ENCODE assay signal across 8 cellular contexts in the genomic region with DNA sequence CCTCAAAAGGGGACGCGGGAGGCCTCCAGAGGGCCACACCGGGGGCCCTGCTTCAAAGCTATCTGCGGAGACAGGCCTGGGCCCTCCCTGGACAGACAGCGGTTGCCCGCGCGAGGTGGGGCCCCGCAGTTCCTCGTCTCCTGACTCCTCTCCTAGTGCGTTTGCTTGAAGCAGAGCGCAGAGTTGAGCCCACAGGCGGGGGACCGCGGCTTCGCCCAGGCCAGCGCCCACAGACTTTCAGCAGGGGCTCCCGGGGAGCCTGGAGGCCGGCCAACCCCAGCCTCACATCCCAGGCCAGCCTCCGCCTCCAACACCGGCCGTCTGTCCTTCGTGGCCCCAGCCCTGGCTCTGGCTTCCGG. TPM values are rescaled to one million over a fixed set of nuclear protein-coding genes. Genes with fewer than 3 reads are reported as not detected.
DNase-seq lines count a peak whose midpoint lies in the region; ATAC-seq, FAIRE-seq and TF ChIP-seq lines count a peak whose summit lies in the region.

No MANE protein-coding gene starts in this region.

- H3F3A ChIP-seq in neural cell (ENCODE audit: insufficient read depth, low read length, poor library complexity, severe bottlenecking) = no peaks in the 10 kb centered on the region

- no peak for FAIRE-seq in H54 (lab: Jason Lieb, UNC)

- no peaks in the 10 kb centered on the region for H3K9me2 ChIP-seq in neural cell (ENCODE audit: insufficient read depth, low read length)

- peak overlapping the region; percentile 41 for H3K4me3 ChIP-seq in CD8-positive, alpha-beta T cell (ENCODE audit: low read depth, low read length)
- H3K4me3 ChIP-seq in HUES64 (ENCODE audit: low read length) (peak overlapping the region; percentile 43), colonic mucosa (peak overlapping the region; percentile 81), neural cell (ENCODE audit: low read length) (peak overlapping the region; percentile 95)

- DNase-seq in CD8-positive, alpha-beta T cell = no peak
- no peak for DNase-seq in colonic mucosa
- DNase-seq in H54 (ENCODE audit: insufficient read length, low spot score) = no peak
- DNase-seq in NCI-H187 (lab: John Stamatoyannopoulos, UW) = no peak
- no peak for DNase-seq in HUDEP-2 (lab: John Stamatoyannopoulos, UW; ENCODE audit: unreplicated experiment in 76 of 76)
- no peak for DNase-seq in SHP77 (lab: John Stamatoyannopoulos, UW)

- H3K9ac ChIP-seq in HUES64 (ENCODE audit: low read depth, low read length) = peak overlapping the region; percentile 68; the same call in 1 of the 2 replicates
- H3K9ac ChIP-seq in colonic mucosa (ENCODE audit: low read depth in 2 of 2, low read length in 2 of 2) = peak overlapping the region; percentile 44 to 55
- H3K9ac ChIP-seq in neural cell (ENCODE audit: low read length) = peak overlapping the region; percentile 90

- CTCF ChIA-PET in CD8-positive, alpha-beta T cell (lab: Charles Lee) = interaction anchor here (0.7 to 1.5 kb wide), 11 partner anchors 9 to 101 kb away, joined by 3 to 6 read pairs (median 3); no protein-coding TSS in a partner anchor

- H3K9me3 Mint-ChIP-seq in CD8-positive, alpha-beta T cell = peaks cover 4% of the 10 kb centered on the region

- peak; percentile 9 for ATAC-seq in CD8-positive, alpha-beta T cell

- H3K4me1 ChIP-seq in CD8-positive, alpha-beta T cell (ENCODE audit: insufficient read depth, low read length) = peaks cover 14% of the 10 kb centered on the region
- H3K4me1 ChIP-seq in HUES64 (ENCODE audit: insufficient read depth, low read length) (peaks cover 4% of the 10 kb centered on the region; the same call in 1 of the 2 replicates), colonic mucosa (peaks cover 9% of the 10 kb centered on the region)

- H3K79me2 ChIP-seq in neural cell (replicated peaks; ENCODE audit: insufficient read depth, low read length) = peaks cover 33% of the 10 kb centered on the region

- WGBS in HUES64 = 77% methylated on average over 24 of the region's 24 CpGs

- H2AFZ ChIP-seq in neural cell (ENCODE audit: low read depth, low read length) = peak overlapping the region; percentile 65

- H4K20me1 ChIP-seq in neural cell (ENCODE audit: insufficient read depth) = no peaks in the 10 kb centered on the region

- H3K27ac Mint-ChIP-seq in CD8-positive, alpha-beta T cell = no peak overlapping the region

- POLR2A ChIA-PET in CD8-positive, alpha-beta T cell (lab: Charles Lee) = interaction anchor here (2.4 kb wide), 1 partner anchor 50 kb away, joined by 6 read pairs; no protein-coding TSS in a partner anchor

- H3K27me3 Mint-ChIP-seq in CD8-positive, alpha-beta T cell (ENCODE audit: low read depth) = peaks cover 47% of the 10 kb centered on the region

- H3K36me3 ChIP-seq in CD8-positive, alpha-beta T cell (ENCODE audit: insufficient read depth, low read length) = no peaks in the 10 kb centered on the region
- H3K36me3 ChIP-seq in HUES64 (ENCODE audit: insufficient read depth, low read length) (no peaks in the 10 kb centered on the region), colonic mucosa (no peaks in the 10 kb centered on the region), neural cell (ENCODE audit: insufficient read depth, low read length) (no peaks in the 10 kb centered on the region)

- H3K36me3 Mint-ChIP-seq in CD8-positive, alpha-beta T cell = no peaks in the 10 kb centered on the region

- H3K27ac ChIP-seq in CD8-positive, alpha-beta T cell (ENCODE audit: low read depth, low read length) = no peak overlapping the region
- H3K27ac ChIP-seq in HUES64 (ENCODE audit: low read depth, low read length) (0 out of 2 replicates have a peak overlapping the region, but pooled peaks have one; percentile 20), colonic mucosa (no peak overlapping the region), neural cell (ENCODE audit: low read length) (peak overlapping the region; percentile 55)

- H3K27me3 ChIP-seq in CD8-positive, alpha-beta T cell (ENCODE audit: insufficient read depth, low read length) = peaks cover 8% of the 10 kb centered on the region
- H3K27me3 ChIP-seq in HUES64 (ENCODE audit: insufficient read depth, low read length) (peaks cover 22% of the 10 kb centered on the region), colonic mucosa (peaks cover 23% of the 10 kb centered on the region), neural cell (ENCODE audit: insufficient read depth, low read depth, low read length) (no peaks in the 10 kb centered on the region)

- TF ChIP-seq POLR2A in H54 (IDR thresholded peaks at IDR 0.05; ENCODE audit: low read depth, low read length) = no peak

- peak overlapping the region; percentile 51 for H3K4me2 ChIP-seq in neural cell (ENCODE audit: low read length)

- no peaks in the 10 kb centered on the region for H3K9me3 ChIP-seq in CD8-positive, alpha-beta T cell (ENCODE audit: low read length)
- H3K9me3 ChIP-seq in HUES64 (ENCODE audit: insufficient read depth, low read depth, low read length) (no peaks in the 10 kb centered on the region), colonic mucosa (no peaks in the 10 kb centered on the region), neural cell (ENCODE audit: low read length) (no peaks in the 10 kb centered on the region)

- peak; percentile 7 for TF ChIP-seq CTCF in CD8-positive, alpha-beta T cell (IDR thresholded peaks at IDR 0.05)
- TF ChIP-seq CTCF in colonic mucosa (IDR thresholded peaks at IDR 0.05) (no peak), neural cell (IDR thresholded peaks at IDR 0.05; ENCODE audit: poor library complexity, severe bottlenecking) (no peak)

- no peak for TF ChIP-seq EP300 in neural cell (conservative IDR thresholded peaks at IDR 0.05; ENCODE audit: poor library complexity, severe bottlenecking)

- peaks cover 14% of the 10 kb centered on the region for H3K4me1 Mint-ChIP-seq in CD8-positive, alpha-beta T cell (ENCODE audit: low read depth)

- peak overlapping the region; percentile 81 for H3K4me3 Mint-ChIP-seq in CD8-positive, alpha-beta T cell

- intact Hi-C loops in CD8-positive, alpha-beta T cell (cut with DNase I, micrococcal nuclease) = loop anchor here (2.0 to 10.0 kb wide), 3 partner anchors 55 to 61 kb away; a partner anchor contains a TSS
- intact Hi-C loops in colonic mucosa (cut with DNase I) = loop anchor here (5.0 kb wide), 1 partner anchor 60 kb away; a partner anchor contains a TSS

- no peak for TF ChIP-seq RAD21 in neural cell (conservative IDR thresholded peaks at IDR 0.05)

TF ChIP-seq in neural cell, 6 proteins besides CTCF, POLR2A, EP300 and RAD21:
- TF ChIP-seq, protein P1, sequence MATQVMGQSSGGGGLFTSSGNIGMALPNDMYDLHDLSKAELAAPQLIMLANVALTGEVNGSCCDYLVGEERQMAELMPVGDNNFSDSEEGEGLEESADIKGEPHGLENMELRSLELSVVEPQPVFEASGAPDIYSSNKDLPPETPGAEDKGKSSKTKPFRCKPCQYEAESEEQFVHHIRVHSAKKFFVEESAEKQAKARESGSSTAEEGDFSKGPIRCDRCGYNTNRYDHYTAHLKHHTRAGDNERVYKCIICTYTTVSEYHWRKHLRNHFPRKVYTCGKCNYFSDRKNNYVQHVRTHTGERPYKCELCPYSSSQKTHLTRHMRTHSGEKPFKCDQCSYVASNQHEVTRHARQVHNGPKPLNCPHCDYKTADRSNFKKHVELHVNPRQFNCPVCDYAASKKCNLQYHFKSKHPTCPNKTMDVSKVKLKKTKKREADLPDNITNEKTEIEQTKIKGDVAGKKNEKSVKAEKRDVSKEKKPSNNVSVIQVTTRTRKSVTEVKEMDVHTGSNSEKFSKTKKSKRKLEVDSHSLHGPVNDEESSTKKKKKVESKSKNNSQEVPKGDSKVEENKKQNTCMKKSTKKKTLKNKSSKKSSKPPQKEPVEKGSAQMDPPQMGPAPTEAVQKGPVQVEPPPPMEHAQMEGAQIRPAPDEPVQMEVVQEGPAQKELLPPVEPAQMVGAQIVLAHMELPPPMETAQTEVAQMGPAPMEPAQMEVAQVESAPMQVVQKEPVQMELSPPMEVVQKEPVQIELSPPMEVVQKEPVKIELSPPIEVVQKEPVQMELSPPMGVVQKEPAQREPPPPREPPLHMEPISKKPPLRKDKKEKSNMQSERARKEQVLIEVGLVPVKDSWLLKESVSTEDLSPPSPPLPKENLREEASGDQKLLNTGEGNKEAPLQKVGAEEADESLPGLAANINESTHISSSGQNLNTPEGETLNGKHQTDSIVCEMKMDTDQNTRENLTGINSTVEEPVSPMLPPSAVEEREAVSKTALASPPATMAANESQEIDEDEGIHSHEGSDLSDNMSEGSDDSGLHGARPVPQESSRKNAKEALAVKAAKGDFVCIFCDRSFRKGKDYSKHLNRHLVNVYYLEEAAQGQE (IDR thresholded peaks at IDR 0.05; ENCODE audit: borderline replicate concordance) = no peak
- TF ChIP-seq MXI1 (conservative IDR thresholded peaks at IDR 0.05; ENCODE audit: poor library complexity, severe bottlenecking) (no peak), SMC3 (conservative IDR thresholded peaks at IDR 0.05; ENCODE audit: poor library complexity) (no peak), POLR2AphosphoS5 (IDR thresholded peaks at IDR 0.05) (no peak), TAF1 (IDR thresholded peaks at IDR 0.05; ENCODE audit: low read depth) (no peak)

RNA-seq across cellular contexts. Expression of a gene that starts 0.5 kb away (rescaled TPM):
- not detected for total RNA-seq in CD8-positive, alpha-beta T cell
- polyA plus RNA-seq in HUES64 (2013, experiment 1 of 2) = 20.6 TPM
- 26.4 TPM for polyA plus RNA-seq in HUES64 (2013, experiment 2 of 2)
- total RNA-seq in colonic mucosa = 1 to 10 TPM; 1.6 to 1.8 TPM
- polyA plus RNA-seq in neural cell = 31.5 and 37.7 TPM in 2 replicates
- polyA minus RNA-seq in neural cell = 31.8 and 34.3 TPM in 2 replicates

Comparison
In these comparisons a context has a peak if more than half of its experiments do, and no peak if none do; other contexts are left out.
1. H3K27ac ChIP-seq: peak in HUES64 (single experiment) and neural cell (single experiment); none in CD8-positive, alpha-beta T cell (single experiment) and colonic mucosa (single experiment).
2. H3K4me3 ChIP-seq: peak in every context shown above with its lines; median percentile 95 in neural cell; 81 in colonic mucosa; 43 in HUES64; 41 in CD8-positive, alpha-beta T cell.
3. Peak in every context shown above with its lines, with median percentiles within 50 percentile points of each other: H3K9ac ChIP-seq.